ENCODE assay signal across 8 cellular contexts in the genomic region with DNA sequence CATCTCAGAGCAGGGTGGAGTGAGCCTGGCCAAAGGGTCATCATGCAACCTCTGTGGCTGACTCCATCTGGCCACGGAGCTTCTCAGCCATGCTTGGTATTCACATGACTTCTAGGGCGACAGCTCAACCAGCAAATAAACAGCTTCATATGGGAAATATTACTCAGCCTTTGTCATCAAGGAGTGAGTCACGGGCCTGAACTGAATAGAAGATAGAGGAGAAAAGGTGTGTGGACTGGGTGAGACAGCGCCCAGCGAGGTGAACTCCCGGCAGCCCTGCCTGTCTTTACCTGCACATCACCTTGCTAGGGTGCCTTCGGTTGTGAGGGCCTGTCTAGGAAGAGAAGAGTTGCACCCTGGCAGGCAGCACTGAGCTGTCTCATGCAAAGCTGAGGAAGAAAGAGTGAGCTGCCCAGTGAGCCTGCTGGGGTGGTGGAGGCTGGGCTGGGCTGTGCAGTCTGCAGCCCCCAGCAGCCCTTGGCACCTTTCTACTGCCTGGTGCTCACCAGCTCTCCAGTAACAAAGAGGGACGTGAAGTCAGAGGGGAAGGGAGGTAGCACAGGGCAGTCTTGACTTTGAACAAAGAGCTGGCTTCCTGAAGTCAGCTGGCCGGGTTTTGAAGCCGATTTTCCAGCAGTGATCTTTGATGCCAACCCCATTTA.
DNase-seq lines count a peak whose midpoint lies in the region; ATAC-seq, FAIRE-seq and TF ChIP-seq lines count a peak whose summit lies in the region.

No MANE protein-coding gene starts in this region.

- H3K4me2 ChIP-seq in astrocyte (ENCODE audit: low read length), result peak overlapping the region; percentile 81

- WGBS in mesodermal cell (ENCODE audit: insufficient coverage in 2 of 2), 2 experiments, result 90 to 97% methylated on average over 6 to 8 of the region's 10 CpGs

- peak overlapping the region; percentile 92 for H3K9ac ChIP-seq in astrocyte (ENCODE audit: low read length)

- H3K9me3 Mint-ChIP-seq in Caco-2 (ENCODE audit: unreplicated experiment), result no peaks in the 10 kb centered on the region
- peaks cover 1% of the 10 kb centered on the region for H3K9me3 Mint-ChIP-seq in astrocyte (ENCODE audit: unreplicated experiment)

- H3K9me3 ChIP-seq in Caco-2 (no peaks in the 10 kb centered on the region), astrocyte (ENCODE audit: insufficient read depth, low read depth, low read length) (no peaks in the 10 kb centered on the region), mesodermal cell (ENCODE audit: control insufficient read depth, low read length) (no peaks in the 10 kb centered on the region)

- H2AFZ ChIP-seq in astrocyte (ENCODE audit: low read depth, low read length), result no peak overlapping the region

- peaks cover 43% of the 10 kb centered on the region for H3K79me2 ChIP-seq in astrocyte (ENCODE audit: insufficient read depth, low read length)

- H3K4me1 ChIP-seq in Caco-2 (peaks cover 40% of the 10 kb centered on the region), astrocyte (ENCODE audit: insufficient read depth, low read length) (peaks cover 68% of the 10 kb centered on the region), mesodermal cell (ENCODE audit: control insufficient read depth, insufficient read depth, low read length, poor library complexity, severe bottlenecking) (peaks cover 57% of the 10 kb centered on the region)

- H3K4me3 Mint-ChIP-seq in Caco-2 (ENCODE audit: unreplicated experiment) (peak overlapping the region; percentile 13), astrocyte (ENCODE audit: unreplicated experiment) (peak overlapping the region; percentile 14)

- POLR2A ChIA-PET in Caco-2 (lab: Charles Lee), result no interaction called here

- peaks cover 26% of the 10 kb centered on the region for H3K4me1 Mint-ChIP-seq in Caco-2 (ENCODE audit: low read depth, unreplicated experiment)
- peaks cover 59% of the 10 kb centered on the region for H3K4me1 Mint-ChIP-seq in astrocyte (ENCODE audit: low read depth, unreplicated experiment)

- H3K36me3 ChIP-seq in Caco-2 (ENCODE audit: control insufficient read depth, insufficient read depth, low read length) (no peaks in the 10 kb centered on the region), astrocyte (ENCODE audit: insufficient read depth, low read length) (no peaks in the 10 kb centered on the region), mesodermal cell (ENCODE audit: control insufficient read depth, insufficient read depth, low read length) (no peaks in the 10 kb centered on the region)

- CTCF ChIA-PET in Caco-2 (lab: Charles Lee), result interaction anchor here (0.6 to 1.3 kb wide), 5 partner anchors 12 to 347 kb away, joined by 3 to 7 read pairs (median 3); no protein-coding TSS in a partner anchor

- peak; percentile 29 to 70 for DNase-seq in Caco-2
- DNase-seq in astrocyte (ENCODE audit: low read depth), result peak; percentile 99
- no peak for DNase-seq in GM20000 (ENCODE audit: low spot score)
- DNase-seq in NCI-H2171 treated with DMSO at 0.1 percent for 48 hours (lab: John Stamatoyannopoulos, UW), result no peak
- no peak for DNase-seq in NCI-H526 treated with DMSO at 0.1 percent for 48 hours (lab: John Stamatoyannopoulos, UW)

- BruUV-seq in Caco-2 (replicated peaks; lab: Mats Ljungman, UMichigan), result no TSS peak

- peak overlapping the region; percentile 72 for H3K27ac Mint-ChIP-seq in Caco-2 (ENCODE audit: unreplicated experiment)
- H3K27ac Mint-ChIP-seq in astrocyte (ENCODE audit: unreplicated experiment), result peak overlapping the region; percentile 100

- no peaks in the 10 kb centered on the region for H3K36me3 Mint-ChIP-seq in Caco-2 (ENCODE audit: insufficient read depth, unreplicated experiment)
- no peaks in the 10 kb centered on the region for H3K36me3 Mint-ChIP-seq in astrocyte (ENCODE audit: low read depth, unreplicated experiment)

- ATAC-seq in HG03060 (IDR thresholded peaks at IDR 0.05; ENCODE audit: low read depth, unreplicated experiment) (peak; percentile 41), HG03039 (IDR thresholded peaks at IDR 0.05; ENCODE audit: unreplicated experiment) (no peak)

- no peak for TF ChIP-seq CTCF in Caco-2 (IDR thresholded peaks at IDR 0.05; ENCODE audit: insufficient read depth in 1 of 2, low read depth in 1 of 2, low read length in 1 of 2, severe bottlenecking in 1 of 2, unreplicated experiment in 1 of 2)
- no peak for TF ChIP-seq CTCF in astrocyte (IDR thresholded peaks at IDR 0.05; ENCODE audit: insufficient read depth, low read depth, low read length)
- no peak for TF ChIP-seq CTCF in GM20000 (IDR thresholded peaks at IDR 0.05; ENCODE audit: extremely low read depth, missing control alignments)

- H3K27ac ChIP-seq in astrocyte (ENCODE audit: low read depth, low read length), result peak overlapping the region; percentile 100
- peak overlapping the region; percentile 95 for H3K27ac ChIP-seq in mesodermal cell (ENCODE audit: low read depth, low read length, severe bottlenecking)

- peak; percentile 98 for FAIRE-seq in astrocyte (lab: Jason Lieb, UNC)

- H4K20me1 ChIP-seq in astrocyte (ENCODE audit: insufficient read depth, low read length), result no peaks in the 10 kb centered on the region

- intact Hi-C loops in Caco-2 (cut with micrococcal nuclease; ENCODE audit: unreplicated experiment), result no loop called here

- H3K27me3 ChIP-seq in Caco-2 (replicated peaks; ENCODE audit: control insufficient read depth, insufficient read depth, low read length), result no peaks in the 10 kb centered on the region
- no peaks in the 10 kb centered on the region for H3K27me3 ChIP-seq in astrocyte (ENCODE audit: insufficient read depth, low read length)

- H3K27me3 Mint-ChIP-seq in Caco-2 (ENCODE audit: insufficient read depth, unreplicated experiment), result no peaks in the 10 kb centered on the region
- no peaks in the 10 kb centered on the region for H3K27me3 Mint-ChIP-seq in astrocyte (ENCODE audit: low read depth, unreplicated experiment)

- H3K4me3 ChIP-seq in Caco-2 (ENCODE audit: low read depth, low read length), result no peak overlapping the region
- H3K4me3 ChIP-seq in astrocyte (ENCODE audit: insufficient read depth, low read depth, low read length), result no peak overlapping the region
- no peak overlapping the region for H3K4me3 ChIP-seq in mesodermal cell (ENCODE audit: extremely low read depth, insufficient read depth, low read length, poor library complexity, severe bottlenecking)

Comparison
In these comparisons a context has a peak if more than half of its experiments do, and no peak if none do; other contexts are left out.
1. DNase-seq: peak in Caco-2 (2 of 2) and astrocyte (single experiment); none in GM20000 (single experiment), NCI-H2171 treated with DMSO at 0.1 percent for 48 hours (single experiment) and NCI-H526 treated with DMSO at 0.1 percent for 48 hours (single experiment).